Comparison of ENCODE assay signal across 1 cellular context in genomic region chr7:64999165-65000004, GRCh38.
TF ChIP-seq lines count a peak whose summit lies in the region.

No MANE protein-coding gene starts in this region.

TF ChIP-seq in HepG2, 621 proteins besides CTCF, POLR2A, EP300 and RAD21 (continued from another document and continues in another):
- TF ChIP-seq GABPA (IDR thresholded peaks at IDR 0.05; ENCODE audit: low read depth, low read length) = no peak
- peak; percentile 59 for TF ChIP-seq GABPA (CRISPR knock-in tag; IDR thresholded peaks at IDR 0.05; ENCODE audit: low read depth)
- no peak for TF ChIP-seq AKNA (CRISPR knock-in tag; IDR thresholded peaks at IDR 0.05; ENCODE audit: borderline replicate concordance)
- peak; percentile 99 for TF ChIP-seq MED1 (CRISPR knock-in tag; IDR thresholded peaks at IDR 0.05)
- TF ChIP-seq GATAD1 (CRISPR knock-in tag; IDR thresholded peaks at IDR 0.05) = no peak; the same call in 1 of the 2 replicates
- TF ChIP-seq NCOA2 (CRISPR knock-in tag; IDR thresholded peaks at IDR 0.05) = peak; percentile 100
- TF ChIP-seq BCLAF1 (IDR thresholded peaks at IDR 0.05) = no peak
- no peak; the same call in 1 of the 2 replicates for TF ChIP-seq ZSCAN5A (CRISPR knock-in tag; IDR thresholded peaks at IDR 0.05; ENCODE audit: borderline replicate concordance)
- peak; percentile 77; the same call in 1 of the 2 replicates for TF ChIP-seq SP5 (CRISPR knock-in tag; IDR thresholded peaks at IDR 0.05; ENCODE audit: borderline replicate concordance, low read depth)
- TF ChIP-seq PLRG1 (conservative IDR thresholded peaks at IDR 0.05) = no peak
- TF ChIP-seq ARNT2 (CRISPR knock-in tag; IDR thresholded peaks at IDR 0.05; ENCODE audit: low read depth) = peak; percentile 38; the same call in 1 of the 2 replicates
- 0 out of 2 replicates have a peak, but pooled peaks have one; percentile 52 for TF ChIP-seq RNF219 (CRISPR knock-in tag; IDR thresholded peaks at IDR 0.05)
- no peak for TF ChIP-seq SATB2 (CRISPR knock-in tag; IDR thresholded peaks at IDR 0.05)
- no peak for TF ChIP-seq PAF1 (CRISPR knock-in tag; IDR thresholded peaks at IDR 0.05)
- no peak for TF ChIP-seq KDM2A (CRISPR knock-in tag; IDR thresholded peaks at IDR 0.05; ENCODE audit: borderline replicate concordance, low read depth)
- peak; percentile 93 for TF ChIP-seq ZNF710 (CRISPR knock-in tag; IDR thresholded peaks at IDR 0.05; ENCODE audit: borderline replicate concordance)
- TF ChIP-seq MYNN (CRISPR knock-in tag; IDR thresholded peaks at IDR 0.05; ENCODE audit: low read depth) = 0 out of 2 replicates have a peak, but pooled peaks have one; percentile 73
- no peak for TF ChIP-seq AGO1 (IDR thresholded peaks at IDR 0.05; ENCODE audit: low read depth, low read length, poor library complexity, severe bottlenecking)
- TF ChIP-seq PAX8 (CRISPR knock-in tag; IDR thresholded peaks at IDR 0.05; ENCODE audit: borderline replicate concordance) = no peak
- TF ChIP-seq FOXP4 (CRISPR knock-in tag; IDR thresholded peaks at IDR 0.05) = peak; percentile 94
- no peak for TF ChIP-seq PCBP2 (optimal IDR thresholded peaks at IDR 0.05; ENCODE audit: low read depth, low read length, poor library complexity, severe bottlenecking)
- no peak for TF ChIP-seq SMC3 (IDR thresholded peaks at IDR 0.05; ENCODE audit: low read length)
- TF ChIP-seq ZNF75D (CRISPR knock-in tag; IDR thresholded peaks at IDR 0.05; ENCODE audit: borderline replicate concordance) = no peak
- peak; percentile 88; the same call in 1 of the 2 replicates for TF ChIP-seq AHDC1 (CRISPR knock-in tag; IDR thresholded peaks at IDR 0.05; ENCODE audit: borderline replicate concordance)
- TF ChIP-seq ZNF24 (IDR thresholded peaks at IDR 0.05) = no peak
- TF ChIP-seq ZSCAN21 (CRISPR knock-in tag; IDR thresholded peaks at IDR 0.05; ENCODE audit: borderline replicate concordance) = no peak
- TF ChIP-seq ZNF33B (CRISPR knock-in tag; IDR thresholded peaks at IDR 0.05) = 0 out of 2 replicates have a peak, but pooled peaks have one; percentile 17
- no peak for TF ChIP-seq ZNF329 (CRISPR knock-in tag; IDR thresholded peaks at IDR 0.05; ENCODE audit: low read depth)
- no peak for TF ChIP-seq XBP1 (CRISPR knock-in tag; IDR thresholded peaks at IDR 0.05)
- TF ChIP-seq RARA (CRISPR knock-in tag; IDR thresholded peaks at IDR 0.05) = peak; percentile 95
- TF ChIP-seq LCORL (IDR thresholded peaks at IDR 0.05) = peak; percentile 64; the same call in 1 of the 2 replicates
- peak; percentile 35; the same call in 1 of the 2 replicates for TF ChIP-seq LCORL (CRISPR knock-in tag; IDR thresholded peaks at IDR 0.05)
- peak; percentile 90 for TF ChIP-seq ATF2 (CRISPR knock-in tag; IDR thresholded peaks at IDR 0.05)
